Comparison of ENCODE assay signal across 22 cellular contexts in genomic region chr3:78762121-78762520, GRCh38.
"Had no signal": no experiment of that assay in that cellular context is flagged by ENCODE, and none has a peak within 500 bp of the region (broad histone marks: within the 10 kb centered on the region; RNA-seq: fewer than 3 reads in every experiment).

No MANE protein-coding gene starts in this region.

- ATAC-seq: activated CD4-positive, CD25-positive, alpha-beta regulatory T cell treated with anti-CD3 and anti-CD28 coated beads, Interleukin-2, amount 50 U/mL, for 24 hours; activated CD8-positive, alpha-beta T cell treated with anti-CD3 and anti-CD28 coated beads, Interleukin-2, amount 10 ng/mL, durations not matched to agents 7 days and 5 days; activated naive CD8-positive, alpha-beta T cell treated with anti-CD3 and anti-CD28 coated beads, Interleukin-2, amount 50 U/mL, for 24 hours; Right ventricle myocardium inferior had no signal

- FAIRE-seq: astrocyte had no signal

- H3K4me3 ChIP-seq: SK-N-MC had no signal

- DNase-seq: activated CD4-positive, alpha-beta T cell treated with anti-CD3 and anti-CD28 coated beads for 48 hours; activated CD4-positive, alpha-beta T cell treated with anti-CD3 and anti-CD28 coated beads, Interleukin-2, amount 50 U/mL, for 4 hours; activated CD8-positive, alpha-beta memory T cell treated with anti-CD3 and anti-CD28 coated beads, Interleukin-2, amount 50 U/mL, for 48 hours; activated CD8-positive, alpha-beta T cell treated with anti-CD3 and anti-CD28 coated beads, Interleukin-2, amount 10 ng/mL, durations not matched to agents 7 days and 5 days; activated effector memory CD4-positive, alpha-beta T cell treated with Interleukin-2 at 50 U/mL for 16 hours; activated naive CD4-positive, alpha-beta T cell; activated naive CD8-positive, alpha-beta T cell treated with anti-CD3 and anti-CD28 coated beads, Interleukin-2, amount 50 U/mL, for 24 hours; activated T-cell treated with anti-CD3 and anti-CD28 coated beads, Interleukin-2, amount 50 U/mL, for 1 hour; amygdala; NCI-H1092; NCI-H1417; NCI-H1930; NCI-H2171; NCI-H226; NCI-H526; NCI-H774; SW 1271 had no signal

- H3K9ac ChIP-seq: KMS-11 had no signal

- H3K27ac ChIP-seq: KMS-11, SK-N-MC had no signal

- H3K4me2 ChIP-seq: KMS-11 had no signal
